Comparison of ENCODE assay signal across 1 cellular context in the genomic region with DNA sequence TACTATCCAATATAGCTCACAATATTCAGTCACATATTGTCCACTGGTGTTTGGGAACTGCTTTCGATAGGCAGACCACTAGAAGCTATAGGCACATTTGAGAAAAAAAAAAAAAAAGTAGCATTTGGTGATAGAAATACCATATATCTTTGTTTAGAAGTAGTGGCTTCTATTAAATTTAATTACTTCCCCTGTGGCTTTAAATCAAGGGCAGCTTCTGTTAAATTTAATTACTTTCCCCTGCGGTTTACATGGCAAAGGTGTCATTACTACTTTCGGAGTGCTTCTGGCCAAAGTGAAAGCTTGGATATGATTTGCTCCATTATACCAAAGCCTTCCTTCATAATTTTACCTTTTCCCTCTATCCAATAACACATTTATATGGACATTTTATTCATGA.
TF ChIP-seq lines count a peak whose summit lies in the region.

No MANE protein-coding gene starts in this region.

TF ChIP-seq in HEK293, 187 proteins besides CTCF, POLR2A, EP300 and RAD21 (continued from another document and continues in another):
- TF ChIP-seq GLIS1 (tag by site-specific recombination; IDR thresholded peaks at IDR 0.05) (peak; percentile 40), ZSCAN16 (tag by site-specific recombination; IDR thresholded peaks at IDR 0.05) (no peak), PRDM4 (tag by site-specific recombination; IDR thresholded peaks at IDR 0.05) (peak; percentile 72), ZNF501 (tag by site-specific recombination; IDR thresholded peaks at IDR 0.05) (no peak), ZNF548 (tag by site-specific recombination; IDR thresholded peaks at IDR 0.05) (no peak), ZNF449 (tag by site-specific recombination; IDR thresholded peaks at IDR 0.05) (no peak), KLF8 (tag by site-specific recombination; IDR thresholded peaks at IDR 0.05) (0 out of 2 replicates have a peak, but pooled peaks have one; percentile 22), GFI1B (tag by site-specific recombination; IDR thresholded peaks at IDR 0.05) (no peak), ZNF169 (tag by site-specific recombination; IDR thresholded peaks at IDR 0.05) (no peak), ZFP37 (tag by site-specific recombination; IDR thresholded peaks at IDR 0.05) (no peak), ZNF2 (tag by site-specific recombination; IDR thresholded peaks at IDR 0.05) (no peak), PRDM2 (tag by site-specific recombination; IDR thresholded peaks at IDR 0.05; ENCODE audit: borderline replicate concordance) (no peak), ZNF146 (tag by site-specific recombination; IDR thresholded peaks at IDR 0.05) (no peak), ZNF114 (tag by site-specific recombination; IDR thresholded peaks at IDR 0.05) (no peak), ZNF660 (tag by site-specific recombination; IDR thresholded peaks at IDR 0.05) (0 out of 2 replicates have a peak, but pooled peaks have one; percentile 25), ZNF341 (tag by site-specific recombination; IDR thresholded peaks at IDR 0.05; ENCODE audit: low read depth) (no peak), ZNF473 (tag by site-specific recombination; IDR thresholded peaks at IDR 0.05) (no peak), IKZF3 (tag by site-specific recombination; IDR thresholded peaks at IDR 0.05) (peak; percentile 72; the same call in 1 of the 2 replicates), ZNF596 (tag by site-specific recombination; IDR thresholded peaks at IDR 0.05) (0 out of 2 replicates have a peak, but pooled peaks have one; percentile 28), ZNF791 (tag by site-specific recombination; IDR thresholded peaks at IDR 0.05) (no peak), ZBTB48 (tag by site-specific recombination; IDR thresholded peaks at IDR 0.05) (no peak), ZFP3 (tag by site-specific recombination; IDR thresholded peaks at IDR 0.05; ENCODE audit: low read depth) (no peak), ZNF677 (tag by site-specific recombination; IDR thresholded peaks at IDR 0.05) (no peak), SP7 (tag by site-specific recombination; IDR thresholded peaks at IDR 0.05) (peak; percentile 92), ZNF239 (tag by site-specific recombination; IDR thresholded peaks at IDR 0.05) (no peak), ZNF354C (tag by site-specific recombination; IDR thresholded peaks at IDR 0.05; ENCODE audit: borderline replicate concordance, low read depth) (no peak), ZNF549 (tag by site-specific recombination; IDR thresholded peaks at IDR 0.05) (no peak), TRIM28 (IDR thresholded peaks at IDR 0.05; ENCODE audit: borderline replicate concordance, low read length) (no peak), SP2 (tag by site-specific recombination; IDR thresholded peaks at IDR 0.05) (no peak), ZNF223 (tag by site-specific recombination; IDR thresholded peaks at IDR 0.05) (no peak), ZXDB (tag by site-specific recombination; IDR thresholded peaks at IDR 0.05) (0 out of 2 replicates have a peak, but pooled peaks have one; percentile 12), WT1 (tag by site-specific recombination; IDR thresholded peaks at IDR 0.05) (peak; percentile 73), RBAK (tag by site-specific recombination; IDR thresholded peaks at IDR 0.05) (no peak), SCRT2 (tag by site-specific recombination; IDR thresholded peaks at IDR 0.05) (no peak), ZNF600 (tag by site-specific recombination; IDR thresholded peaks at IDR 0.05) (no peak)
- TF ChIP-seq, protein P1, sequence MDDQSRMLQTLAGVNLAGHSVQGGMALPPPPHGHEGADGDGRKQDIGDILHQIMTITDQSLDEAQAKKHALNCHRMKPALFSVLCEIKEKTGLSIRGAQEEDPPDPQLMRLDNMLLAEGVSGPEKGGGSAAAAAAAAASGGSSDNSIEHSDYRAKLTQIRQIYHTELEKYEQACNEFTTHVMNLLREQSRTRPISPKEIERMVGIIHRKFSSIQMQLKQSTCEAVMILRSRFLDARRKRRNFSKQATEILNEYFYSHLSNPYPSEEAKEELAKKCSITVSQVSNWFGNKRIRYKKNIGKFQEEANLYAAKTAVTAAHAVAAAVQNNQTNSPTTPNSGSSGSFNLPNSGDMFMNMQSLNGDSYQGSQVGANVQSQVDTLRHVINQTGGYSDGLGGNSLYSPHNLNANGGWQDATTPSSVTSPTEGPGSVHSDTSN (CRISPR knock-in tag; IDR thresholded peaks at IDR 0.05), result no peak
- TF ChIP-seq, protein P2, sequence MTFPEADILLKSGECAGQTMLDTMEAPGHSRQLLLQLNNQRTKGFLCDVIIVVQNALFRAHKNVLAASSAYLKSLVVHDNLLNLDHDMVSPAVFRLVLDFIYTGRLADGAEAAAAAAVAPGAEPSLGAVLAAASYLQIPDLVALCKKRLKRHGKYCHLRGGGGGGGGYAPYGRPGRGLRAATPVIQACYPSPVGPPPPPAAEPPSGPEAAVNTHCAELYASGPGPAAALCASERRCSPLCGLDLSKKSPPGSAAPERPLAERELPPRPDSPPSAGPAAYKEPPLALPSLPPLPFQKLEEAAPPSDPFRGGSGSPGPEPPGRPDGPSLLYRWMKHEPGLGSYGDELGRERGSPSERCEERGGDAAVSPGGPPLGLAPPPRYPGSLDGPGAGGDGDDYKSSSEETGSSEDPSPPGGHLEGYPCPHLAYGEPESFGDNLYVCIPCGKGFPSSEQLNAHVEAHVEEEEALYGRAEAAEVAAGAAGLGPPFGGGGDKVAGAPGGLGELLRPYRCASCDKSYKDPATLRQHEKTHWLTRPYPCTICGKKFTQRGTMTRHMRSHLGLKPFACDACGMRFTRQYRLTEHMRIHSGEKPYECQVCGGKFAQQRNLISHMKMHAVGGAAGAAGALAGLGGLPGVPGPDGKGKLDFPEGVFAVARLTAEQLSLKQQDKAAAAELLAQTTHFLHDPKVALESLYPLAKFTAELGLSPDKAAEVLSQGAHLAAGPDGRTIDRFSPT (tag by site-specific recombination; IDR thresholded peaks at IDR 0.05), result no peak
- TF ChIP-seq, protein P3, sequence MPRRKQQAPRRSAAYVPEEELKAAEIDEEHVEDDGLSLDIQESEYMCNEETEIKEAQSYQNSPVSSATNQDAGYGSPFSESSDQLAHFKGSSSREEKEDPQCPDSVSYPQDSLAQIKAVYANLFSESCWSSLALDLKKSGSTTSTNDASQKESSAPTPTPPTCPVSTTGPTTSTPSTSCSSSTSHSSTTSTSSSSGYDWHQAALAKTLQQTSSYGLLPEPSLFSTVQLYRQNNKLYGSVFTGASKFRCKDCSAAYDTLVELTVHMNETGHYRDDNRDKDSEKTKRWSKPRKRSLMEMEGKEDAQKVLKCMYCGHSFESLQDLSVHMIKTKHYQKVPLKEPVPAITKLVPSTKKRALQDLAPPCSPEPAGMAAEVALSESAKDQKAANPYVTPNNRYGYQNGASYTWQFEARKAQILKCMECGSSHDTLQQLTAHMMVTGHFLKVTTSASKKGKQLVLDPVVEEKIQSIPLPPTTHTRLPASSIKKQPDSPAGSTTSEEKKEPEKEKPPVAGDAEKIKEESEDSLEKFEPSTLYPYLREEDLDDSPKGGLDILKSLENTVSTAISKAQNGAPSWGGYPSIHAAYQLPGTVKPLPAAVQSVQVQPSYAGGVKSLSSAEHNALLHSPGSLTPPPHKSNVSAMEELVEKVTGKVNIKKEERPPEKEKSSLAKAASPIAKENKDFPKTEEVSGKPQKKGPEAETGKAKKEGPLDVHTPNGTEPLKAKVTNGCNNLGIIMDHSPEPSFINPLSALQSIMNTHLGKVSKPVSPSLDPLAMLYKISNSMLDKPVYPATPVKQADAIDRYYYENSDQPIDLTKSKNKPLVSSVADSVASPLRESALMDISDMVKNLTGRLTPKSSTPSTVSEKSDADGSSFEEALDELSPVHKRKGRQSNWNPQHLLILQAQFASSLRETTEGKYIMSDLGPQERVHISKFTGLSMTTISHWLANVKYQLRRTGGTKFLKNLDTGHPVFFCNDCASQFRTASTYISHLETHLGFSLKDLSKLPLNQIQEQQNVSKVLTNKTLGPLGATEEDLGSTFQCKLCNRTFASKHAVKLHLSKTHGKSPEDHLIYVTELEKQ (tag by site-specific recombination; IDR thresholded peaks at IDR 0.05; ENCODE audit: borderline replicate concordance), result 0 out of 2 replicates have a peak, but pooled peaks have one; percentile 17
- TF ChIP-seq, protein P4, sequence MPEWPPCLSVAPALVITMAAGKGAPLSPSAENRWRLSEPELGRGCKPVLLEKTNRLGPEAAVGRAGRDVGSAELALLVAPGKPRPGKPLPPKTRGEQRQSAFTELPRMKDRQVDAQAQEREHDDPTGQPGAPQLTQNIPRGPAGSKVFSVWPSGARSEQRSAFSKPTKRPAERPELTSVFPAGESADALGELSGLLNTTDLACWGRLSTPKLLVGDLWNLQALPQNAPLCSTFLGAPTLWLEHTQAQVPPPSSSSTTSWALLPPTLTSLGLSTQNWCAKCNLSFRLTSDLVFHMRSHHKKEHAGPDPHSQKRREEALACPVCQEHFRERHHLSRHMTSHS (tag by site-specific recombination; IDR thresholded peaks at IDR 0.05), result no peak
